8 cellular contexts compared by ENCODE assay signal in genomic region chr6:26250806-26251075, GRCh38.
DNase-seq lines count a peak whose midpoint lies in the region; ATAC-seq and TF ChIP-seq lines count a peak whose summit lies in the region.

No MANE protein-coding gene starts in this region.

- no peak overlapping the region for H4K5ac ChIP-seq in H9 (ENCODE audit: insufficient read length, low read depth, low read length)

- H3K27ac Mint-ChIP-seq in H9 = peak overlapping the region; percentile 99
- peak overlapping the region; percentile 99 for H3K27ac Mint-ChIP-seq in activated T-helper 1 cell treated with anti-CD3 and anti-CD28 coated beads, Interleukin-12 subunit alpha, Interleukin-12 subunit beta, Interleukin-2, Interleukin-4 antibody, amounts not matched to agents 30 ng/mL and 10 ng/mL and 1 ng/mL, durations not matched to agents 14 hours and 24 hours and 36 hours

- peaks cover 0 to 7% (median 4%) of the 10 kb centered on the region in 3 experiments; a peak in 3 of 7 replicates for H3K36me3 Mint-ChIP-seq in H9 (ENCODE audit: insufficient read depth in 1 of 3, low read depth in 3 of 3)
- H3K36me3 Mint-ChIP-seq in activated T-helper 1 cell treated with anti-CD3 and anti-CD28 coated beads, Interleukin-12 subunit alpha, Interleukin-12 subunit beta, Interleukin-2, Interleukin-4 antibody, amounts not matched to agents 30 ng/mL and 10 ng/mL and 1 ng/mL, durations not matched to agents 14 hours and 24 hours and 36 hours (ENCODE audit: low read depth) = no peaks in the 10 kb centered on the region

- no CpG with 5 or more reads among the region's 7 CpGs for WGBS in H9 (ENCODE audit: extremely low coverage, insufficient read length, low lambda C conversion rate)
- 0 to 1% (median 1%) methylated on average over 7 of the region's 7 CpGs for WGBS in heart left ventricle, 4 donors
- WGBS in sigmoid colon, 2 donors = 1 to 10% methylated on average over 7 of the region's 7 CpGs

- peaks cover 7% of the 10 kb centered on the region for H3K23me2 ChIP-seq in H9 (ENCODE audit: insufficient read length, low read depth, low read length, poor library complexity, severe bottlenecking)

- H3K4me1 ChIP-seq in H9 (ENCODE audit: insufficient read depth, low read length) (no peaks in the 10 kb centered on the region), heart left ventricle (peaks cover 0 to 34% (median 0%) of the 10 kb centered on the region in 12 donors), sigmoid colon (peaks cover 0 to 16% (median 4%) of the 10 kb centered on the region in 4 donors)

- peaks cover 3% of the 10 kb centered on the region for H4K20me1 ChIP-seq in H9 (ENCODE audit: control insufficient read depth, insufficient read depth, insufficient read length)

- H3K36me3 ChIP-seq in BJ (ENCODE audit: control insufficient read depth, insufficient read depth, low read length) (no peaks in the 10 kb centered on the region), heart left ventricle (no peaks in the 10 kb centered on the region), sigmoid colon (no peaks in the 10 kb centered on the region)

- ATAC-seq in heart left ventricle = peak in 1 of 4 donors; percentile 41

- no peak overlapping the region for H4K8ac ChIP-seq in H9 (replicated peaks; ENCODE audit: insufficient read length, low read depth, low read length)

- no peak overlapping the region for H3K18ac ChIP-seq in H9 (ENCODE audit: insufficient read length, low read depth, low read length)

- no peak overlapping the region for H2BK12ac ChIP-seq in H9 (ENCODE audit: insufficient read length, low read depth, low read length)

- H3K4me1 Mint-ChIP-seq in H9 = peaks cover 22 to 23% of the 10 kb centered on the region in 2 experiments
- H3K4me1 Mint-ChIP-seq in activated T-helper 1 cell treated with anti-CD3 and anti-CD28 coated beads, Interleukin-12 subunit alpha, Interleukin-12 subunit beta, Interleukin-2, Interleukin-4 antibody, amounts not matched to agents 30 ng/mL and 10 ng/mL and 1 ng/mL, durations not matched to agents 14 hours and 24 hours and 36 hours (ENCODE audit: low read depth) = peaks cover 57% of the 10 kb centered on the region

- H3K56ac ChIP-seq in H9 (ENCODE audit: insufficient read length, low read depth, low read length) = no peak overlapping the region

- H3K79me2 ChIP-seq in H9 (ENCODE audit: insufficient read depth, low read length) = no peaks in the 10 kb centered on the region

- no peak overlapping the region for H2AFZ ChIP-seq in H9 (ENCODE audit: low read length)

- no peak overlapping the region for H3K14ac ChIP-seq in H9 (ENCODE audit: insufficient read depth, low read length)

- DNase-seq in BJ (ENCODE audit: low read depth) = no peak
- no peak for DNase-seq in H9
- DNase-seq in activated T-helper 1 cell treated with anti-CD3 and anti-CD28 coated beads, Interleukin-12 subunit alpha, Interleukin-12 subunit beta, Interleukin-2, Interleukin-4 antibody, amounts not matched to agents 30 ng/mL and 10 ng/mL and 1 ng/mL, durations not matched to agents 14 hours and 24 hours and 36 hours (ENCODE audit: low spot score) = no peak
- DNase-seq in heart left ventricle = no peak
- DNase-seq in sigmoid colon = no peak
- DNase-seq in G401 (ENCODE audit: low spot score) = no peak
- no peak for DNase-seq in NCI-H446 treated with DMSO at 0.1 percent for 48 hours (lab: John Stamatoyannopoulos, UW)
- no peak for DNase-seq in D341Med (ENCODE audit: low spot score)

- no peak overlapping the region for H2BK120ac ChIP-seq in H9 (ENCODE audit: low read depth, low read length, poor library complexity, severe bottlenecking)

- in situ Hi-C loops in G401 (cut with HindIII; ENCODE audit: low sequenced_read_pairs) = no loop called here

- no peak overlapping the region for H3K23ac ChIP-seq in H9 (ENCODE audit: insufficient read length, low read depth, low read length)

- peaks cover 3% of the 10 kb centered on the region; the same call in 1 of the 2 replicates for H3K27me3 Mint-ChIP-seq in H9 (ENCODE audit: low read depth)
- H3K27me3 Mint-ChIP-seq in activated T-helper 1 cell treated with anti-CD3 and anti-CD28 coated beads, Interleukin-12 subunit alpha, Interleukin-12 subunit beta, Interleukin-2, Interleukin-4 antibody, amounts not matched to agents 30 ng/mL and 10 ng/mL and 1 ng/mL, durations not matched to agents 14 hours and 24 hours and 36 hours (ENCODE audit: insufficient read depth) = peaks cover 2% of the 10 kb centered on the region

- H3K27me3 ChIP-seq in BJ (ENCODE audit: control insufficient read depth, insufficient read depth, low read length) (no peaks in the 10 kb centered on the region), H9 (ENCODE audit: insufficient read depth, low read length) (no peaks in the 10 kb centered on the region), heart left ventricle (peaks cover 16 to 91% (median 30%) of the 10 kb centered on the region in 9 donors), sigmoid colon (peaks cover 8 to 78% (median 35%) of the 10 kb centered on the region in 3 donors)

- CTCF ChIA-PET in BJ (lab: Yijun Ruan, JAX) = interaction anchor here (1.0 to 2.8 kb wide), 8 partner anchors 9 to 34 kb away, joined by 3 to 18 read pairs (median 6); a partner anchor contains a TSS

- no peak overlapping the region for H2BK15ac ChIP-seq in H9 (ENCODE audit: low read depth, low read length)

- POLR2A ChIA-PET in BJ (lab: Charles Lee) = interaction anchor here (0.5 to 3.1 kb wide), 5 partner anchors 22 to 306 kb away, joined by 3 to 24 read pairs (median 8); a partner anchor contains a TSS

- peak overlapping the region; percentile 48 for H3K4me2 ChIP-seq in H9 (ENCODE audit: insufficient read depth, insufficient read length, low read length)

- H3K4me3 ChIP-seq in BJ (ENCODE audit: low read depth, low read length) (peak overlapping the region; percentile 51), heart left ventricle (peak overlapping the region; percentile 8 to 62 (median 50)), sigmoid colon (peak overlapping the region; percentile 6 to 48 (median 42))

- H3K79me1 ChIP-seq in H9 (ENCODE audit: insufficient read depth, low read depth, low read length, poor library complexity, severe bottlenecking) = no peaks in the 10 kb centered on the region

- H4K91ac ChIP-seq in H9 (ENCODE audit: insufficient read length, low read depth, low read length) = no peak overlapping the region

- H2BK20ac ChIP-seq in H9 (ENCODE audit: low read depth, low read length, poor library complexity, severe bottlenecking) = no peak overlapping the region

- no peak for TF ChIP-seq EP300 in sigmoid colon (IDR thresholded peaks at IDR 0.05)

- H3K9me3 ChIP-seq in H9 (ENCODE audit: control insufficient read depth, low read depth, low read length) = no peaks in the 10 kb centered on the region
- H3K9me3 ChIP-seq in heart left ventricle = no peaks in the 10 kb centered on the region
- no peaks in the 10 kb centered on the region for H3K9me3 ChIP-seq in sigmoid colon

- no peak overlapping the region for H3K4ac ChIP-seq in H9 (ENCODE audit: low read depth, low read length)

- H3K9me3 Mint-ChIP-seq in H9 = no peaks in the 10 kb centered on the region
- no peaks in the 10 kb centered on the region for H3K9me3 Mint-ChIP-seq in activated T-helper 1 cell treated with anti-CD3 and anti-CD28 coated beads, Interleukin-12 subunit alpha, Interleukin-12 subunit beta, Interleukin-2, Interleukin-4 antibody, amounts not matched to agents 30 ng/mL and 10 ng/mL and 1 ng/mL, durations not matched to agents 14 hours and 24 hours and 36 hours

- intact Hi-C loops in activated T-helper 1 cell treated with anti-CD3 and anti-CD28 coated beads, Interleukin-12 subunit alpha, Interleukin-12 subunit beta, Interleukin-2, Interleukin-4 antibody, amounts not matched to agents 30 ng/mL and 10 ng/mL and 1 ng/mL, durations not matched to agents 14 hours and 24 hours and 36 hours (cut with micrococcal nuclease) = loop anchor here (1.0 to 2.0 kb wide), 9 partner anchors 10 to 218 kb away; a partner anchor contains a TSS
- intact Hi-C loops in heart left ventricle (cut with DNase I) (no loop called here), sigmoid colon (cut with DNase I) (no loop called here)

- peak overlapping the region; percentile 92 to 96 for H3K4me3 Mint-ChIP-seq in H9
- peak overlapping the region; percentile 90 for H3K4me3 Mint-ChIP-seq in activated T-helper 1 cell treated with anti-CD3 and anti-CD28 coated beads, Interleukin-12 subunit alpha, Interleukin-12 subunit beta, Interleukin-2, Interleukin-4 antibody, amounts not matched to agents 30 ng/mL and 10 ng/mL and 1 ng/mL, durations not matched to agents 14 hours and 24 hours and 36 hours

- peak overlapping the region; percentile 87 for H3K9ac ChIP-seq in H9 (ENCODE audit: extremely low read depth, insufficient read length, low read length)

- TF ChIP-seq CTCF in BJ (IDR thresholded peaks at IDR 0.05; ENCODE audit: insufficient read depth, low read depth, low read length) = no peak
- TF ChIP-seq CTCF in H9 (conservative IDR thresholded peaks at IDR 0.05) = no peak
- TF ChIP-seq CTCF in heart left ventricle (IDR thresholded peaks at IDR 0.05) = no peak
- TF ChIP-seq CTCF in sigmoid colon (IDR thresholded peaks at IDR 0.05) = no peak

- H3K27ac ChIP-seq in H9 (ENCODE audit: insufficient read length, low read depth, low read length) = peak overlapping the region; percentile 82
- H3K27ac ChIP-seq in heart left ventricle = peak overlapping the region in 1 of 12 donors; percentile 88
- H3K27ac ChIP-seq in sigmoid colon = peak overlapping the region in 3 of 4 donors; percentile 58 to 73 (median 59)

- H3T11ph ChIP-seq in H9 (ENCODE audit: low read length) = no peak overlapping the region

- no peak overlapping the region for H2BK5ac ChIP-seq in H9 (ENCODE audit: insufficient read length, low read length)

- no peak for TF ChIP-seq POLR2A in heart left ventricle (IDR thresholded peaks at IDR 0.05)
- no peak for TF ChIP-seq POLR2A in sigmoid colon (IDR thresholded peaks at IDR 0.05)

- H2AK5ac ChIP-seq in H9 (ENCODE audit: insufficient read length, low read length) = no peak overlapping the region
